ENCODE assay signal across 18 cellular contexts in the genomic region with DNA sequence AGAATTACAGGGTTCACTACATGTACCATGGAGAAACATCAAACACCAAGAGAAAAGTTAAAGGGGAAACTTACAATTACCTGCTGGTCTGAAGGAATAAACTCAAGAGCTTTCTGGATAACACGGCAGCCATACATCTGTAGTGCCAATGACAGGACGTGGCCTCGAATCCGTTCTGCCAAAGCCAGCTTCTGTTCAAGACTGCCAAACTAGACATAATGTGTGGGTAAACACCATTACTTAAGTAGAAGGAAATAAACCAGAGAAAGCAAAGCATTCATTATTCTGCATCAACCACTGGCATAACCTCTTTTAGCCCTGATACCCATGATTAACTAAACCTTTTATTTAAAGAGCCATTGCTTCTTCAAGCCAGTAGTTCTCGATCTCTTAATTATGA.
"Had no signal": no experiment of that assay in that cellular context is flagged by ENCODE, and none has a peak within 500 bp of the region (broad histone marks: within the 10 kb centered on the region; RNA-seq: fewer than 3 reads in every experiment).

No MANE protein-coding gene starts in this region.

- H2AFZ ChIP-seq: neural progenitor cell had no signal

- H3K4me1 ChIP-seq: lower lobe of right lung, neural progenitor cell, tibial artery had no signal

- H3K4me2 ChIP-seq: neural progenitor cell had no signal

- H3K27ac ChIP-seq: lower lobe of right lung, neural progenitor cell, tibial artery had no signal

- DNase-seq: activated CD4-positive, alpha-beta T cell treated with anti-CD3 and anti-CD28 coated beads, Interleukin-2, amount 50 U/mL, for 48 hours; activated CD8-positive, alpha-beta memory T cell treated with anti-CD3 and anti-CD28 coated beads, Interleukin-2, amount 50 U/mL, for 48 hours; activated effector memory CD4-positive, alpha-beta T cell treated with anti-CD3 and anti-CD28 coated beads, Interleukin-2, amount 50 U/mL, for 16 hours; activated naive CD4-positive, alpha-beta T cell treated with anti-CD3 and anti-CD28 coated beads, Interleukin-2, amount 10 ng/mL, durations not matched to agents 7 days and 5 days; aorta; effector CD4-positive, alpha-beta T cell; erythroblast; foreskin fibroblast; lower lobe of right lung; mesendoderm; mucosa of descending colon; stimulated activated CD4-positive, alpha-beta T cell treated with anti-CD3 and anti-CD28 coated beads, Interleukin-12 subunit alpha, Interleukin-12 subunit beta, amount 100 ng/mL, for 4 hours; stimulated activated CD4-positive, alpha-beta T cell treated with anti-CD3 and anti-CD28 coated beads, Interleukin-4, amount 100 ng/mL, for 4 hours; stimulated activated naive CD8-positive, alpha-beta T cell treated with anti-CD3 and anti-CD28 coated beads, Interleukin-15, amount 100 ng/mL, for 72 hours; T1000; tibial artery had no signal

- H3K9ac ChIP-seq: neural progenitor cell had no signal

- H3K4me3 ChIP-seq: lower lobe of right lung, mucosa of descending colon, neural progenitor cell, tibial artery had no signal

- H3K27me3 ChIP-seq: neural progenitor cell, tibial artery had no signal

- H3K9me3 ChIP-seq: lower lobe of right lung, mucosa of descending colon, tibial artery had no signal

- ATAC-seq: mucosa of descending colon; stimulated activated naive CD8-positive, alpha-beta T cell treated with anti-CD3 and anti-CD28 coated beads, Interleukin-15, amount 100 ng/mL, for 72 hours; WTC11 had no signal
